14 cellular contexts compared by ENCODE assay signal in the genomic region with DNA sequence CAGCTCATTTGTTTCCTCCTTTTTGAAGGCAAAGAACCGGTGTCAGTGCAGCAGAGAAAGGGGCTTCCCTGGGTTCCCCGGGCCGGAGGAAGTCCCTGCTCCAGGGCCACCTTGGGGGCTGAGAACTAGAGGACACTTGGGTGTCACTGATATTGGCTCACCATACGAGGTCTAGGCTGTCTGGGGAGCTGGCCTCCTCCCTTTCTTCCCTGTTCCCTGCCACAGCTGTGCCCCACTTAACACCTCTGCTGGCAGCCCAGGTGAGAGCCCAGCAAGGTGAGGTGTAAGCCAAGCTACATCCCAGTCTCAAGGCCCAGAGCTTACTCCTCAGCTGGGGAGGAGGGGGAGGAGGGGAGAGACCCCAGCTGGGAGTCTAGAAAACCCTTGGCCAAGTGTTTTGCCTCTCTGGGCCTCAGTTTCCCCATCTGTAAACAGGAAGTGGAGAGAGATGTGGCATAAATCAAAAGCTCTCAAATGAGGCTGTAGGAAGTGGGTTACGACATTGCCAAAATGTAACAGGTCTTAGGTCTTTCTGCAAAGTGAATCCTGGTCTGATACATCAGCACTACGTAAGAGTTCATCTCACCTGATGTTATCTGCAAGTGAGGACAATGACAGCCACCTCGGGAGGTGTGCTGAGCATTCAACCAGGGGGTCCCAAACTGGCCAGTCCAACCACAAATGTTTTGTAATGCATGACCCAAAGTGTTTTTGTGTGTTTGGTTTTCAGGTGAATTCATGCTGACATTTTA. TPM values are rescaled to one million over a fixed set of nuclear protein-coding genes. Genes with fewer than 3 reads are reported as not detected.
DNase-seq lines count a peak whose midpoint lies in the region; ATAC-seq and TF ChIP-seq lines count a peak whose summit lies in the region.
"Had no signal": no experiment of that assay in that cellular context is flagged by ENCODE, and none has a peak within 500 bp of the region (broad histone marks: within the 10 kb centered on the region; RNA-seq: fewer than 3 reads in every experiment).

No MANE protein-coding gene starts in this region.

- no peaks in the 10 kb centered on the region for H3K36me3 Mint-ChIP-seq in CD4-positive, alpha-beta T cell (ENCODE audit: low read depth)
- no peaks in the 10 kb centered on the region for H3K36me3 Mint-ChIP-seq in activated T-helper 17 cell treated with anti-CD3 and anti-CD28 coated beads, Interleukin-2, amount 50 U/mL, for 72 hours (ENCODE audit: low read depth)
- H3K36me3 Mint-ChIP-seq in naive thymus-derived CD4-positive, alpha-beta T cell = no peaks in the 10 kb centered on the region
- H3K36me3 Mint-ChIP-seq in MCF 10A (ENCODE audit: insufficient read depth, unreplicated experiment) = no peaks in the 10 kb centered on the region

- H3K4me1 ChIP-seq in DND-41 (ENCODE audit: insufficient read depth, low read length) = no peaks in the 10 kb centered on the region; the same call in 1 of the 2 replicates
- peaks cover 0 to 6% of the 10 kb centered on the region in 2 donors for H3K4me1 ChIP-seq in naive thymus-derived CD4-positive, alpha-beta T cell (ENCODE audit: control insufficient read depth in 2 of 2, insufficient read depth in 2 of 2, low read length in 2 of 2)

- H2AFZ ChIP-seq in DND-41 (ENCODE audit: low read depth, low read length) = no peak overlapping the region

- H4K20me1 ChIP-seq in DND-41 (ENCODE audit: insufficient read depth, low read length) = no peaks in the 10 kb centered on the region

- no TSS peak for BruUV-seq in MCF 10A (replicated peaks; lab: Mats Ljungman, UMichigan)

- no peak for TF ChIP-seq CTCF in CD4-positive, alpha-beta T cell (IDR thresholded peaks at IDR 0.05)
- TF ChIP-seq CTCF in DND-41 (IDR thresholded peaks at IDR 0.05; ENCODE audit: borderline replicate concordance, extremely low read depth, low read length, poor library complexity, severe bottlenecking) (no peak), MCF 10A (IDR thresholded peaks at IDR 0.05; ENCODE audit: unreplicated experiment) (no peak)

- H3K27ac Mint-ChIP-seq in CD4-positive, alpha-beta T cell = peak overlapping the region; percentile 24
- H3K27ac Mint-ChIP-seq in activated T-helper 17 cell treated with anti-CD3 and anti-CD28 coated beads, Interleukin-2, amount 50 U/mL, for 72 hours = peak overlapping the region; percentile 30
- H3K27ac Mint-ChIP-seq in naive thymus-derived CD4-positive, alpha-beta T cell = peak overlapping the region in 3 of 9 donors; percentile 1 to 68 (median 24)
- H3K27ac Mint-ChIP-seq in MCF 10A (ENCODE audit: low read depth, unreplicated experiment) = no peak overlapping the region

- no peak overlapping the region for H3K4me3 ChIP-seq in DND-41 (ENCODE audit: low read depth in 1 of 2, low read length in 2 of 2)
- H3K4me3 ChIP-seq in naive thymus-derived CD4-positive, alpha-beta T cell (ENCODE audit: low read length) = no peak overlapping the region
- H3K4me3 ChIP-seq: K562 had no signal

- no peak overlapping the region for H3K4me3 Mint-ChIP-seq in CD4-positive, alpha-beta T cell
- no peak overlapping the region for H3K4me3 Mint-ChIP-seq in activated T-helper 17 cell treated with anti-CD3 and anti-CD28 coated beads, Interleukin-2, amount 50 U/mL, for 72 hours
- H3K4me3 Mint-ChIP-seq in naive thymus-derived CD4-positive, alpha-beta T cell = no peak overlapping the region
- no peak overlapping the region for H3K4me3 Mint-ChIP-seq in MCF 10A (ENCODE audit: unreplicated experiment)

- peaks cover 11% of the 10 kb centered on the region for H3K4me1 Mint-ChIP-seq in CD4-positive, alpha-beta T cell (ENCODE audit: low read depth)
- no peaks in the 10 kb centered on the region for H3K4me1 Mint-ChIP-seq in activated T-helper 17 cell treated with anti-CD3 and anti-CD28 coated beads, Interleukin-2, amount 50 U/mL, for 72 hours
- H3K4me1 Mint-ChIP-seq in naive thymus-derived CD4-positive, alpha-beta T cell = peaks cover 0 to 13% (median 10%) of the 10 kb centered on the region in 7 donors
- no peaks in the 10 kb centered on the region for H3K4me1 Mint-ChIP-seq in MCF 10A (ENCODE audit: insufficient read depth, unreplicated experiment)

- no peak overlapping the region for H3K9ac ChIP-seq in DND-41 (ENCODE audit: low read depth, low read length)

- H3K4me2 ChIP-seq in DND-41 (ENCODE audit: insufficient read depth, low read length) = no peak overlapping the region

- peak; percentile 41 for ATAC-seq in CD4-positive, alpha-beta T cell (ENCODE audit: poor library complexity)
- ATAC-seq in DND-41 (ENCODE audit: insufficient read depth, low read depth) (peak; percentile 23; the same call in 1 of the 3 replicates), HG02885 (IDR thresholded peaks at IDR 0.05; ENCODE audit: poor library complexity, unreplicated experiment) (no peak)
- ATAC-seq in activated T-helper 17 cell treated with anti-CD3 and anti-CD28 coated beads, Interleukin-2, amount 50 U/mL, for 72 hours (replicated peaks) = no peak
- peak; percentile 34 for ATAC-seq in naive thymus-derived CD4-positive, alpha-beta T cell
- ATAC-seq: K562 had no signal

- H3K27me3 ChIP-seq in CD4-positive, alpha-beta T cell (ENCODE audit: control insufficient read depth, insufficient read depth, low read length) = no peaks in the 10 kb centered on the region
- H3K27me3 ChIP-seq in DND-41 (ENCODE audit: insufficient read depth, low read length, poor library complexity) = no peaks in the 10 kb centered on the region
- no peaks in the 10 kb centered on the region for H3K27me3 ChIP-seq in naive thymus-derived CD4-positive, alpha-beta T cell (ENCODE audit: control insufficient read depth in 2 of 2, insufficient read depth in 2 of 2, low read length in 2 of 2)

- H3K27ac ChIP-seq in CD4-positive, alpha-beta T cell (ENCODE audit: low read depth, low read length) = no peak overlapping the region
- H3K27ac ChIP-seq in DND-41 (ENCODE audit: low read length) = no peak overlapping the region
- H3K27ac ChIP-seq in naive thymus-derived CD4-positive, alpha-beta T cell (ENCODE audit: low read depth, low read length) = no peak overlapping the region

- POLR2A ChIA-PET in CD4-positive, alpha-beta T cell (lab: Charles Lee) = interaction anchor here (1.3 kb wide), 1 partner anchor 43 kb away, joined by 3 read pairs; no protein-coding TSS in a partner anchor
- POLR2A ChIA-PET in naive thymus-derived CD4-positive, alpha-beta T cell (lab: Charles Lee) = no interaction called here
- POLR2A ChIA-PET in MCF 10A (lab: Yijun Ruan, JAX) = no interaction called here

- no peaks in the 10 kb centered on the region for H3K9me3 Mint-ChIP-seq in CD4-positive, alpha-beta T cell
- no peaks in the 10 kb centered on the region for H3K9me3 Mint-ChIP-seq in activated T-helper 17 cell treated with anti-CD3 and anti-CD28 coated beads, Interleukin-2, amount 50 U/mL, for 72 hours
- H3K9me3 Mint-ChIP-seq in naive thymus-derived CD4-positive, alpha-beta T cell = peaks cover 0 to 2% (median 0%) of the 10 kb centered on the region in 11 donors
- H3K9me3 Mint-ChIP-seq in MCF 10A (ENCODE audit: unreplicated experiment) = no peaks in the 10 kb centered on the region

- CTCF ChIA-PET in CD4-positive, alpha-beta T cell (lab: Charles Lee) = no interaction called here
- CTCF ChIA-PET in naive thymus-derived CD4-positive, alpha-beta T cell (lab: Charles Lee) = no interaction called here
- CTCF ChIA-PET in MCF 10A (lab: Yijun Ruan, JAX) = interaction anchor here (0.7 kb wide), 2 partner anchors 64 to 204 kb away, joined by 3 read pairs; no protein-coding TSS in a partner anchor

- H3K27me3 Mint-ChIP-seq in CD4-positive, alpha-beta T cell = no peaks in the 10 kb centered on the region
- H3K27me3 Mint-ChIP-seq in activated T-helper 17 cell treated with anti-CD3 and anti-CD28 coated beads, Interleukin-2, amount 50 U/mL, for 72 hours = no peaks in the 10 kb centered on the region
- peaks cover 0 to 3% (median 0%) of the 10 kb centered on the region in 5 donors for H3K27me3 Mint-ChIP-seq in naive thymus-derived CD4-positive, alpha-beta T cell
- no peaks in the 10 kb centered on the region for H3K27me3 Mint-ChIP-seq in MCF 10A (ENCODE audit: insufficient read depth, unreplicated experiment)

- intact Hi-C loops in CD4-positive, alpha-beta T cell (cut with DNase I, micrococcal nuclease) = loop anchor here in 1 of 2 experiments (2.0 to 5.0 kb wide), 2 partner anchors 49 to 62 kb away; no protein-coding TSS in a partner anchor
- intact Hi-C loops in naive thymus-derived CD4-positive, alpha-beta T cell (cut with micrococcal nuclease) = no loop called here
- intact Hi-C loops in MCF 10A (cut with micrococcal nuclease) = no loop called here

- no peaks in the 10 kb centered on the region for H3K79me2 ChIP-seq in DND-41 (ENCODE audit: insufficient read depth, low read length)

- H3K36me3 ChIP-seq in DND-41 (ENCODE audit: insufficient read depth, low read length) = no peaks in the 10 kb centered on the region
- H3K36me3 ChIP-seq in naive thymus-derived CD4-positive, alpha-beta T cell (ENCODE audit: control insufficient read depth in 2 of 3, insufficient read depth in 3 of 3, low read length in 3 of 3) = no peaks in the 10 kb centered on the region

- H3K9me3 ChIP-seq in CD4-positive, alpha-beta T cell (ENCODE audit: control insufficient read depth, low read length) = no peaks in the 10 kb centered on the region
- no peaks in the 10 kb centered on the region for H3K9me3 ChIP-seq in DND-41 (ENCODE audit: insufficient read depth, low read length, severe bottlenecking)
- H3K9me3 ChIP-seq in naive thymus-derived CD4-positive, alpha-beta T cell (ENCODE audit: control insufficient read depth in 2 of 3, low read length in 3 of 3) = no peaks in the 10 kb centered on the region

- no peak for DNase-seq in CD4-positive, alpha-beta T cell
- no peak for DNase-seq in DND-41
- no peak for DNase-seq in naive thymus-derived CD4-positive, alpha-beta T cell
- DNase-seq in MCF 10A (ENCODE audit: unreplicated experiment) = no peak
- DNase-seq in nucleus accumbens (lab: John Stamatoyannopoulos, UW) = no peak
- DNase-seq: AML-193, GF-D8, GOT3, NCI-H146, NCI-H345, SIG-M5 had no signal

RNA-seq across cellular contexts. Expression of a gene that starts 25.5 kb away (rescaled TPM):
- total RNA-seq in CD4-positive, alpha-beta T cell = 1 to 10 TPM; 1.2 to 2.7 TPM
- 10 to 100 TPM in 1 of 2 donors, 1 to 10 TPM in 1; 1.0 to 21.3 TPM for total RNA-seq in activated T-helper 17 cell treated with anti-CD3 and anti-CD28 coated beads, Interleukin-2, amount 50 U/mL, for 72 hours
- 1 to 10 TPM in 3 of 5 experiments, under 1 TPM in 2; 0.19 to 1.6 (median 1.1) TPM for total RNA-seq in naive thymus-derived CD4-positive, alpha-beta T cell
- polyA plus RNA-seq in naive thymus-derived CD4-positive, alpha-beta T cell = 1 to 10 TPM; 1.6 to 2.1 TPM
- not detected in 2 replicates for total RNA-seq in MCF 10A (2022)

RNA-seq across cellular contexts. Expression of a gene that starts 39.5 kb away (rescaled TPM):
- total RNA-seq in CD4-positive, alpha-beta T cell = 1 to 10 TPM in 1 of 2 experiments, under 1 TPM in 1; 0.92 to 1.2 TPM
- total RNA-seq in activated T-helper 17 cell treated with anti-CD3 and anti-CD28 coated beads, Interleukin-2, amount 50 U/mL, for 72 hours = 1 to 10 TPM in 1 of 2 donors, under 1 TPM in 1; 0.32 to 1.2 TPM
- under 1 TPM in 3 of 5 experiments, not detected in 2; 0.29 to 0.88 (median 0.48) TPM for total RNA-seq in naive thymus-derived CD4-positive, alpha-beta T cell
- polyA plus RNA-seq in naive thymus-derived CD4-positive, alpha-beta T cell = not detected
- total RNA-seq in MCF 10A (2022) = not detected in 2 replicates
- total RNA-seq: K562 had no signal
- polyA plus RNA-seq: K562 had no signal

RNA-seq across cellular contexts. Expression of a gene that starts 53.5 kb away (rescaled TPM):
- total RNA-seq in CD4-positive, alpha-beta T cell = 10 to 100 TPM; 14.0 to 14.2 TPM
- 10 to 100 TPM; 13.2 to 17.4 TPM for total RNA-seq in activated T-helper 17 cell treated with anti-CD3 and anti-CD28 coated beads, Interleukin-2, amount 50 U/mL, for 72 hours
- 10 to 100 TPM in 2 of 5 experiments, 1 to 10 TPM in 2, not detected in 1; 4.2 to 15.8 (median 8.8) TPM for total RNA-seq in naive thymus-derived CD4-positive, alpha-beta T cell
- 1 to 10 TPM in 1 of 2 donors, under 1 TPM in 1; 0.80 to 4.2 TPM for polyA plus RNA-seq in naive thymus-derived CD4-positive, alpha-beta T cell
- not detected in 2 replicates for total RNA-seq in MCF 10A (2022)
- total RNA-seq: K562 had no signal
- polyA plus RNA-seq: K562 had no signal

Comparison
In these comparisons a context has a peak if more than half of its experiments do, and no peak if none do; other contexts are left out.
1. ATAC-seq: peak in CD4-positive, alpha-beta T cell (single experiment), DND-41 (single experiment) and naive thymus-derived CD4-positive, alpha-beta T cell (single experiment); none in activated T-helper 17 cell treated with anti-CD3 and anti-CD28 coated beads, Interleukin-2, amount 50 U/mL, for 72 hours (single experiment) and HG02885 (single experiment).